ENCODE assay signal across 8 cellular contexts in the genomic region with DNA sequence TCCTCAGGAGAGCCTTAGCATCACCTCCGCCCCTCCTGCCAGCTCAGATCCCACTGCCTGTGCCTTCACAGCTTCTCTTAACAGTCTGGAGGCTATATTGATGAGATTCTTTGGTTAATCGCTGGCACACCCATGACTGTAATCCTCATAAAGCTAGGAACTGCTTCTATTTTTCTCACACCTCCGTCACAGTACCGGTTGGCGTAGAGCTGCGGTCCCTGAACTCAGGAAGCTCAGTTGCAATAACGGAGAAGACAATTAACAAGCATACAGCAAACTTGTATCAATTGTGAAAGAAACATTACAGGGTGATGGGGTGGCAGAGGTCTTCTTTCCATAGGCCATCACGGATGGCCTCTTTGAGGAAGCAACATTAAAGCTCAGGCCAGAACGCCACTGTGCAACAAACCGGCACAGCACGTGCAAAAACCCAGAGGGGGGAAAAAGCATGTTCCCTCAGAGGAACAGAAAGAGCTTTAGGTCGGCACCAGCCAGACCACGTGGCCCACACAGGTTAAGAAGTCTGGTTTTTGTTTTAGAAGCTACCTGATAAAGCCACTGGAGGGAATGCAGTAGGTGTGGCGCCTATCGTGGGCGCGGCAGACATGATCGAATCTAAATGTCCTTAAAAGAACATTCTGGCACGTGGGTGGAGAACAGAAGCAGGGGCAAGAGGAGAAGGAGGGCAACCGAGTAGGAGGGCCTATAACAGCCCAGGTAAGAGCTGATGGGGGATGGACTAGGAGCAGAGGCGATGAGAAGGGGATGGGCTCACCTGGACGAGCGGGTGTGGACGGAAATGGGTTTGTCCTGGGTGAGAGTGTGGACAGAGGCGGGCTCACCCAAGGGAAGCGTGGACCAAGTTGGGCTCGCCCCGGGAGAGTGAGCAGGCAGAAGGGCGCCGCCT. TPM values are rescaled to one million over a fixed set of nuclear protein-coding genes. Genes with fewer than 3 reads are reported as not detected.
DNase-seq lines count a peak whose midpoint lies in the region; ATAC-seq, FAIRE-seq and TF ChIP-seq lines count a peak whose summit lies in the region.
"Not testable (repeated sequence)": the region's sequence is repeated elsewhere in the genome, so short reads cannot be mapped to it uniquely, and the experiment has no call there.

No MANE protein-coding gene starts in this region.

- H3K4me3 ChIP-seq in CD4-positive, alpha-beta memory T cell (ENCODE audit: low read length in 2 of 2): peak overlapping the region; percentile 61 to 79
- peak overlapping the region; percentile 65 for H3K4me3 ChIP-seq in cardiac muscle cell

- not testable (repeated sequence) for H3K27me3 Mint-ChIP-seq in CD4-positive, alpha-beta memory T cell; MCF 10A (ENCODE audit: insufficient read depth, unreplicated experiment); naive B cell; stimulated activated naive CD8-positive, alpha-beta T cell treated with anti-CD3 and anti-CD28 coated beads, Interleukin-15, Interleukin-2, amounts not matched to agents 100 ng/mL and 50 ng/mL, for 24 hours

- ATAC-seq in GM21390 (IDR thresholded peaks at IDR 0.05; ENCODE audit: unreplicated experiment): peak; percentile 20
- ATAC-seq in naive B cell (ENCODE audit: low read depth in 2 of 2): peak; percentile 55

- H3K36me3 Mint-ChIP-seq in CD4-positive, alpha-beta memory T cell: peaks cover 0 to 13% of the 10 kb centered on the region in 2 donors
- peaks cover 19% of the 10 kb centered on the region for H3K36me3 Mint-ChIP-seq in MCF 10A (ENCODE audit: insufficient read depth, unreplicated experiment)
- not testable (repeated sequence) for H3K36me3 Mint-ChIP-seq in naive B cell
- peaks cover 31% of the 10 kb centered on the region for H3K36me3 Mint-ChIP-seq in stimulated activated naive CD8-positive, alpha-beta T cell treated with anti-CD3 and anti-CD28 coated beads, Interleukin-15, Interleukin-2, amounts not matched to agents 100 ng/mL and 50 ng/mL, for 24 hours (ENCODE audit: low read depth)

- not testable (repeated sequence) for TF ChIP-seq CTCF in VCaP (conservative IDR thresholded peaks at IDR 0.05); MCF 10A (IDR thresholded peaks at IDR 0.05; ENCODE audit: unreplicated experiment); cardiac muscle cell (IDR thresholded peaks at IDR 0.05; ENCODE audit: low read depth, low read length)

- DNase-seq in CD4-positive, alpha-beta memory T cell; HTR-8/SVneo (ENCODE audit: insufficient read length, low spot score); MCF 10A (ENCODE audit: unreplicated experiment); cardiac muscle cell (ENCODE audit: low read depth in 1 of 2, low spot score in 1 of 2); naive B cell: not testable (repeated sequence)

- CTCF ChIA-PET in CD4-positive, alpha-beta memory T cell (lab: Charles Lee; ENCODE audit: partially characterized antibody): not testable (repeated sequence)
- CTCF ChIA-PET in MCF 10A (lab: Yijun Ruan, JAX): interaction anchor here (0.6 kb wide), 1 partner anchor 47 kb away, joined by 3 read pairs; no protein-coding TSS in a partner anchor

- not testable (repeated sequence) for H3K27me3 ChIP-seq in CD4-positive, alpha-beta memory T cell (ENCODE audit: insufficient read depth, low read length); cardiac muscle cell

- H3K4me1 Mint-ChIP-seq in CD4-positive, alpha-beta memory T cell: peaks cover 7 to 21% (median 14%) of the 10 kb centered on the region in 4 donors
- not testable (repeated sequence) for H3K4me1 Mint-ChIP-seq in MCF 10A (ENCODE audit: insufficient read depth, unreplicated experiment)
- H3K4me1 Mint-ChIP-seq in naive B cell: peaks cover 11 to 17% (median 16%) of the 10 kb centered on the region in 3 donors
- peaks cover 13% of the 10 kb centered on the region for H3K4me1 Mint-ChIP-seq in stimulated activated naive CD8-positive, alpha-beta T cell treated with anti-CD3 and anti-CD28 coated beads, Interleukin-15, Interleukin-2, amounts not matched to agents 100 ng/mL and 50 ng/mL, for 24 hours (ENCODE audit: low read depth)

- H3K36me3 ChIP-seq in CD4-positive, alpha-beta memory T cell (ENCODE audit: insufficient read depth, low read length): peaks cover 11% of the 10 kb centered on the region
- not testable (repeated sequence) for H3K36me3 ChIP-seq in cardiac muscle cell

- intact Hi-C loops in CD4-positive, alpha-beta memory T cell (cut with micrococcal nuclease); MCF 10A (cut with micrococcal nuclease): not testable (repeated sequence)

- H3K27ac ChIP-seq in CD4-positive, alpha-beta memory T cell (ENCODE audit: low read depth, low read length): peak overlapping the region; percentile 78
- peak overlapping the region; percentile 38; the same call in 1 of the 2 replicates for H3K27ac ChIP-seq in VCaP
- not testable (repeated sequence) for H3K27ac ChIP-seq in cardiac muscle cell

- peak; percentile 63 for FAIRE-seq in HTR-8/SVneo (lab: Jason Lieb, UNC)

- H3K4me3 Mint-ChIP-seq in CD4-positive, alpha-beta memory T cell: peak overlapping the region; percentile 95 to 99 (median 97)
- H3K4me3 Mint-ChIP-seq in MCF 10A (ENCODE audit: unreplicated experiment): peak overlapping the region; percentile 97
- peak overlapping the region; percentile 94 to 99 (median 96) for H3K4me3 Mint-ChIP-seq in naive B cell
- H3K4me3 Mint-ChIP-seq in stimulated activated naive CD8-positive, alpha-beta T cell treated with anti-CD3 and anti-CD28 coated beads, Interleukin-15, Interleukin-2, amounts not matched to agents 100 ng/mL and 50 ng/mL, for 24 hours: peak overlapping the region; percentile 99

- peaks cover 11% of the 10 kb centered on the region for H3K4me1 ChIP-seq in CD4-positive, alpha-beta memory T cell (ENCODE audit: insufficient read depth, low read length)
- H3K4me1 ChIP-seq in cardiac muscle cell (ENCODE audit: low read depth): not testable (repeated sequence)

- BruUV-seq in MCF 10A (replicated peaks; lab: Mats Ljungman, UMichigan): TSS peak; percentile 52

- H3K9me3 Mint-ChIP-seq in CD4-positive, alpha-beta memory T cell; MCF 10A (ENCODE audit: unreplicated experiment); naive B cell; stimulated activated naive CD8-positive, alpha-beta T cell treated with anti-CD3 and anti-CD28 coated beads, Interleukin-15, Interleukin-2, amounts not matched to agents 100 ng/mL and 50 ng/mL, for 24 hours: not testable (repeated sequence)

- peak overlapping the region; percentile 93 to 99 (median 98) for H3K27ac Mint-ChIP-seq in CD4-positive, alpha-beta memory T cell
- H3K27ac Mint-ChIP-seq in MCF 10A (ENCODE audit: low read depth, unreplicated experiment): peak overlapping the region; percentile 95
- peak overlapping the region; percentile 91 to 98 (median 96) for H3K27ac Mint-ChIP-seq in naive B cell
- peak overlapping the region; percentile 99 for H3K27ac Mint-ChIP-seq in stimulated activated naive CD8-positive, alpha-beta T cell treated with anti-CD3 and anti-CD28 coated beads, Interleukin-15, Interleukin-2, amounts not matched to agents 100 ng/mL and 50 ng/mL, for 24 hours

- not testable (repeated sequence) for H3K9me3 ChIP-seq in CD4-positive, alpha-beta memory T cell (ENCODE audit: control insufficient read depth in 1 of 2, low read length in 2 of 2); cardiac muscle cell (ENCODE audit: low read depth)

- POLR2A ChIA-PET in CD4-positive, alpha-beta memory T cell (lab: Charles Lee; ENCODE audit: partially characterized antibody): interaction anchor here (1.2 kb wide), 1 partner anchor 80 kb away, joined by 5 read pairs; no protein-coding TSS in a partner anchor
- POLR2A ChIA-PET in MCF 10A (lab: Yijun Ruan, JAX): not testable (repeated sequence)

RNA-seq across cellular contexts. Expression of a gene that starts 0.7 kb away (rescaled TPM):
- total RNA-seq in CD4-positive, alpha-beta memory T cell: 100 to 1,000 TPM in 1 of 2 experiments, 10 to 100 TPM in 1; 98.1 to 104 TPM
- polyA plus RNA-seq in CD4-positive, alpha-beta memory T cell: 10 to 100 TPM; 56.9 to 57.6 TPM
- total RNA-seq in MCF 10A (2022) (45.1 and 59.4 TPM in 2 replicates), cardiac muscle cell (31.0 and 39.6 TPM in 2 replicates)
- polyA plus RNA-seq in cardiac muscle cell (43.7 and 59.4 TPM in 2 replicates), naive B cell (ENCODE audit: low read depth in 6 of 6) (10 to 100 TPM; 32.1 to 95.4 (median 71.6) TPM)

RNA-seq across cellular contexts. Expression of a gene that starts 34.9 kb away (rescaled TPM):
- under 1 TPM; 0.36 to 0.81 TPM for total RNA-seq in CD4-positive, alpha-beta memory T cell
- polyA plus RNA-seq in CD4-positive, alpha-beta memory T cell: under 1 TPM in 1 of 2 donors, not detected in 1; 0.26 TPM
- 0.75 TPM in 1 of 2 replicates, not detected in the other for total RNA-seq in MCF 10A (2022)
- total RNA-seq in cardiac muscle cell: 3.4 and 5.2 TPM in 2 replicates
- polyA plus RNA-seq in cardiac muscle cell: 2.7 and 10.8 TPM in 2 replicates
- polyA plus RNA-seq in naive B cell (ENCODE audit: low read depth in 6 of 6): 1 to 10 TPM in 5 of 6 donors, not detected in 1; 4.8 to 8.4 (median 5.6) TPM
